ENCODE assay signal across 13 cellular contexts in genomic region chr3:13529196-13529975, GRCh38.
"Had no signal": no experiment of that assay in that cellular context is flagged by ENCODE, and none has a peak within 500 bp of the region (broad histone marks: within the 10 kb centered on the region; RNA-seq: fewer than 3 reads in every experiment).

No MANE protein-coding gene starts in this region.

- H3K36me3 ChIP-seq: adrenal gland, thyroid gland, uterus had no signal

- H3K27ac Mint-ChIP-seq: activated naive CD4-positive, alpha-beta T cell treated with anti-CD3 and anti-CD28 coated beads, Interleukin-2, amount 10 ng/mL, durations not matched to agents 7 days and 5 days; activated T-helper 17 cell treated with anti-CD3 and anti-CD28 coated beads, Interleukin-2, amount 50 U/mL, for 72 hours; memory B cell; natural killer cell; stimulated activated memory B cell treated with anti-CD40 and anti-IgM and Interleukin-4, amounts not matched to agents 10 μg/mL and 1 μg/mL and 100 μg/mL, for 72 hours had no signal

- H3K4me1 Mint-ChIP-seq: activated naive CD4-positive, alpha-beta T cell treated with anti-CD3 and anti-CD28 coated beads, Interleukin-2, amount 10 ng/mL, durations not matched to agents 7 days and 5 days; activated T-helper 17 cell treated with anti-CD3 and anti-CD28 coated beads, Interleukin-2, amount 50 U/mL, for 72 hours; central memory CD8-positive, alpha-beta T cell; memory B cell; natural killer cell; stimulated activated memory B cell treated with anti-CD40 and anti-IgM and Interleukin-4, amounts not matched to agents 10 μg/mL and 1 μg/mL and 100 μg/mL, for 72 hours had no signal

- H3K4me3 Mint-ChIP-seq: activated naive CD4-positive, alpha-beta T cell treated with anti-CD3 and anti-CD28 coated beads, Interleukin-2, amount 10 ng/mL, durations not matched to agents 7 days and 5 days; activated T-helper 17 cell treated with anti-CD3 and anti-CD28 coated beads, Interleukin-2, amount 50 U/mL, for 72 hours; central memory CD8-positive, alpha-beta T cell; memory B cell; natural killer cell; stimulated activated memory B cell treated with anti-CD40 and anti-IgM and Interleukin-4, amounts not matched to agents 10 μg/mL and 1 μg/mL and 100 μg/mL, for 72 hours had no signal

- H3K36me3 Mint-ChIP-seq: activated naive CD4-positive, alpha-beta T cell treated with anti-CD3 and anti-CD28 coated beads, Interleukin-2, amount 10 ng/mL, durations not matched to agents 7 days and 5 days; memory B cell; natural killer cell; stimulated activated memory B cell treated with anti-CD40 and anti-IgM and Interleukin-4, amounts not matched to agents 10 μg/mL and 1 μg/mL and 100 μg/mL, for 72 hours had no signal

- H3K4me1 ChIP-seq: adrenal gland, uterus had no signal

- ATAC-seq: activated T-helper 17 cell treated with anti-CD3 and anti-CD28 coated beads, Interleukin-2, amount 50 U/mL, for 72 hours; left lobe of liver; natural killer cell; stimulated activated memory B cell treated with anti-CD40 and anti-IgM and Interleukin-4, amounts not matched to agents 10 μg/mL and 1 μg/mL and 100 μg/mL, for 72 hours had no signal

- H3K4me3 ChIP-seq: adrenal gland, thyroid gland, uterus had no signal

- H3K27ac ChIP-seq: adrenal gland, thyroid gland had no signal

- H3K27me3 ChIP-seq: adrenal gland, thyroid gland, uterus had no signal

- H3K9me3 Mint-ChIP-seq: activated naive CD4-positive, alpha-beta T cell treated with anti-CD3 and anti-CD28 coated beads, Interleukin-2, amount 10 ng/mL, durations not matched to agents 7 days and 5 days; activated T-helper 17 cell treated with anti-CD3 and anti-CD28 coated beads, Interleukin-2, amount 50 U/mL, for 72 hours; central memory CD8-positive, alpha-beta T cell; memory B cell; natural killer cell; stimulated activated memory B cell treated with anti-CD40 and anti-IgM and Interleukin-4, amounts not matched to agents 10 μg/mL and 1 μg/mL and 100 μg/mL, for 72 hours had no signal

- H3K9me3 ChIP-seq: adrenal gland, thyroid gland, uterus had no signal

- DNase-seq: activated CD4-positive, CD25-positive, alpha-beta regulatory T cell treated with anti-CD3 and anti-CD28 coated beads, Interleukin-2, amount 50 U/mL, for 72 hours; activated naive CD4-positive, alpha-beta T cell treated with anti-CD3 and anti-CD28 coated beads, Interleukin-2, amount 10 ng/mL, durations not matched to agents 7 days and 5 days; adrenal gland; cortex of kidney; effector CD4-positive, alpha-beta T cell; natural killer cell; thyroid gland; uterus had no signal
